19 cellular contexts compared by ENCODE assay signal in genomic region chr14:85122690-85123089, GRCh38.
A peak's percentile ranks its signal among the peaks of the same experiment; 100 is the strongest.
DNase-seq lines count a peak whose midpoint lies in the region; ATAC-seq and TF ChIP-seq lines count a peak whose summit lies in the region.
"Had no signal": no experiment of that assay in that cellular context is flagged by ENCODE, and none has a peak within 500 bp of the region (broad histone marks: within the 10 kb centered on the region; RNA-seq: fewer than 3 reads in every experiment).

No MANE protein-coding gene starts in this region.

- no peak for TF ChIP-seq POLR2A in prostate gland (IDR thresholded peaks at IDR 0.05)

- no peaks in the 10 kb centered on the region for H3K36me3 ChIP-seq in prostate gland
- H3K36me3 ChIP-seq: Peyer's patch, thyroid gland, WERI-Rb-1 had no signal

- no peaks in the 10 kb centered on the region for H3K27me3 ChIP-seq in prostate gland (replicated peaks; ENCODE audit: insufficient read depth)
- H3K27me3 ChIP-seq: Peyer's patch, thyroid gland had no signal

- no peaks in the 10 kb centered on the region for H3K4me1 ChIP-seq in prostate gland (replicated peaks)
- H3K4me1 ChIP-seq: Peyer's patch, thyroid gland had no signal

- DNase-seq in EL, result peak; percentile 32
- DNase-seq in NCI-H146 treated with DMSO at 0.1 percent for 48 hours (lab: John Stamatoyannopoulos, UW; ENCODE audit: unreplicated experiment), result peak; percentile 1
- DNase-seq in dedifferentiated amniotic fluid mesenchymal stem cell (ENCODE audit: extremely low spot score), result peak; percentile 49
- DNase-seq in prostate gland (ENCODE audit: low spot score), result peak; percentile 14
- no peak for DNase-seq in NCI-H774 (lab: John Stamatoyannopoulos, UW)
- DNase-seq in mesenteric fat pad (ENCODE audit: low spot score), result no peak
- DNase-seq: activated naive CD4-positive, alpha-beta T cell treated with Interleukin-2 at 50 U/mL for 16 hours; CD4-positive, CD25-positive, alpha-beta regulatory T cell; central memory CD4-positive, alpha-beta T cell; GF-D8; NCI-H1092 treated with DMSO at 0.1 percent for 48 hours; NCI-H226; Peyer's patch; stimulated activated CD4-positive, alpha-beta T cell treated with anti-CD3 and anti-CD28 coated beads, Interleukin-1b, Interleukin-23, amount 100 ng/mL, for 48 hours; stimulated activated CD8-positive, alpha-beta memory T cell treated with anti-CD3 and anti-CD28 coated beads, Interleukin-4, amount 100 ng/mL, for 48 hours; thyroid gland; WERI-Rb-1 had no signal

- no peak for ATAC-seq in GM18520 (IDR thresholded peaks at IDR 0.05; ENCODE audit: unreplicated experiment)
- ATAC-seq: left lobe of liver had no signal

- no peak for TF ChIP-seq CTCF in prostate gland (IDR thresholded peaks at IDR 0.05)

- H3K4me3 ChIP-seq in prostate gland, result no peak overlapping the region
- H3K4me3 ChIP-seq: Peyer's patch, thyroid gland had no signal

- no peaks in the 10 kb centered on the region for H3K9me3 ChIP-seq in prostate gland
- H3K9me3 ChIP-seq: Peyer's patch, thyroid gland had no signal

- H3K27ac ChIP-seq in prostate gland, result no peak overlapping the region
- H3K27ac ChIP-seq: Peyer's patch, thyroid gland, WERI-Rb-1 had no signal

- intact Hi-C loops in prostate gland (cut with DNase I), result no loop called here

Comparison
In these comparisons a context has a peak if more than half of its experiments do, and no peak if none do; other contexts are left out.
1. DNase-seq: peak in EL (single experiment), NCI-H146 treated with DMSO at 0.1 percent for 48 hours (single experiment), dedifferentiated amniotic fluid mesenchymal stem cell (single experiment) and prostate gland (single experiment); none in NCI-H774 (single experiment) and mesenteric fat pad (single experiment).